ENCODE assay signal across 28 cellular contexts in genomic region chr17:16005641-16006040, GRCh38.
"Had no signal": no experiment of that assay in that cellular context is flagged by ENCODE, and none has a peak within 500 bp of the region (broad histone marks: within the 10 kb centered on the region; RNA-seq: fewer than 3 reads in every experiment).

No MANE protein-coding gene starts in this region.

- H3K9me3 Mint-ChIP-seq: immature natural killer cell; memory B cell; stimulated activated effector memory CD8-positive, alpha-beta T cell treated with anti-CD3 and anti-CD28 coated beads, Interleukin-12 subunit alpha, Interleukin-12 subunit beta, amount 100 ng/mL, for 72 hours; type B pancreatic cell had no signal

- ATAC-seq: foreskin keratinocyte; gastroesophageal sphincter; left colon; left ventricle myocardium superior; naive thymus-derived CD4-positive, alpha-beta T cell; right lobe of liver; stimulated activated effector memory CD8-positive, alpha-beta T cell treated with anti-CD3 and anti-CD28 coated beads, Interleukin-12 subunit alpha, Interleukin-12 subunit beta, amount 100 ng/mL, for 72 hours had no signal

- H3K27ac Mint-ChIP-seq: memory B cell; nephron; stimulated activated effector memory CD8-positive, alpha-beta T cell treated with anti-CD3 and anti-CD28 coated beads, Interleukin-12 subunit alpha, Interleukin-12 subunit beta, amount 100 ng/mL, for 72 hours; type B pancreatic cell had no signal

- H3K4me3 Mint-ChIP-seq: immature natural killer cell; memory B cell; naive thymus-derived CD4-positive, alpha-beta T cell; nephron; stimulated activated effector memory CD8-positive, alpha-beta T cell treated with anti-CD3 and anti-CD28 coated beads, Interleukin-12 subunit alpha, Interleukin-12 subunit beta, amount 100 ng/mL, for 72 hours; type B pancreatic cell had no signal

- H3K27me3 ChIP-seq: dorsolateral prefrontal cortex, foreskin keratinocyte, gastroesophageal sphincter, ovary, right lobe of liver, stomach, thyroid gland had no signal

- DNase-seq: caudate nucleus; cerebellar nuclear complex; dorsolateral prefrontal cortex; effector CD4-positive, alpha-beta T cell; foreskin keratinocyte; hypothalamus; immature natural killer cell; islet precursor cell; kidney glomerular epithelial cell; left colon; left ventricle myocardium superior; naive thymus-derived CD4-positive, alpha-beta T cell; nucleus accumbens; ovary; posterior cingulate gyrus; retina; right lobe of liver; stimulated activated CD4-positive, alpha-beta T cell treated with anti-CD3 and anti-CD28 coated beads, Interleukin-2, amount 100 ng/mL, for 24 hours; stimulated activated CD4-positive, alpha-beta T cell treated with anti-CD3 and anti-CD28 coated beads, Interleukin-4, amount 100 ng/mL, for 24 hours; stimulated activated naive CD4-positive, alpha-beta T cell treated with Interleukin-2 at 50 U/mL for 16 hours; stomach; thyroid gland had no signal

- H3K27ac ChIP-seq: foreskin keratinocyte, gastroesophageal sphincter, ovary, right lobe of liver, stomach, thyroid gland had no signal

- H3K27me3 Mint-ChIP-seq: memory B cell; naive thymus-derived CD4-positive, alpha-beta T cell; type B pancreatic cell had no signal

- H3K36me3 ChIP-seq: ovary had no signal

- H3K9me3 ChIP-seq: ovary, right lobe of liver, stomach, thyroid gland had no signal

- H3K4me3 ChIP-seq: dorsolateral prefrontal cortex, gastroesophageal sphincter, lung, ovary, right lobe of liver, stomach, thyroid gland had no signal
